ENCODE assay signal across 1 cellular context in genomic region chr7:16604054-16604453, GRCh38.
TF ChIP-seq lines count a peak whose summit lies in the region.

No MANE protein-coding gene starts in this region.

TF ChIP-seq in GM12878, 131 proteins besides CTCF, POLR2A, EP300 and RAD21 (continued from another document):
- TF ChIP-seq USF2 (IDR thresholded peaks at IDR 0.05; ENCODE audit: borderline replicate concordance, low read depth, low read length) (no peak), IKZF2 (IDR thresholded peaks at IDR 0.05) (no peak), MLLT1 (IDR thresholded peaks at IDR 0.05) (no peak), ASH2L (IDR thresholded peaks at IDR 0.05; ENCODE audit: borderline replicate concordance, low read depth) (no peak), E4F1 (IDR thresholded peaks at IDR 0.05; ENCODE audit: borderline replicate concordance, partially characterized antibody) (no peak), HDGF (IDR thresholded peaks at IDR 0.05) (no peak), RELB (IDR thresholded peaks at IDR 0.05; ENCODE audit: low read depth) (no peak), SP1 (IDR thresholded peaks at IDR 0.05; ENCODE audit: low read depth, low read length) (no peak), RELA (IDR thresholded peaks at IDR 0.05; ENCODE audit: borderline replicate concordance, partially characterized antibody) (no peak), FOXM1 (IDR thresholded peaks at IDR 0.05; ENCODE audit: low read depth, low read length) (no peak), HSF1 (IDR thresholded peaks at IDR 0.05; ENCODE audit: low read depth, low read length) (no peak)
